ENCODE assay signal across 8 cellular contexts in genomic region chr9:133335924-133336811, GRCh38. TPM values are rescaled to one million over a fixed set of nuclear protein-coding genes. Genes with fewer than 3 reads are reported as not detected.
DNase-seq lines count a peak whose midpoint lies in the region; TF ChIP-seq lines count a peak whose summit lies in the region.

SURF6 (minus strand) TSS chr9:133336188; CDS start chr9:133336132, 56 bp downstream.

- H3K9me3 ChIP-seq in SJSA1 (replicated peaks), result no peaks in the 10 kb centered on the region
- no peaks in the 10 kb centered on the region for H3K9me3 ChIP-seq in neural progenitor cell (ENCODE audit: low read depth)
- H3K9me3 ChIP-seq in stomach, result no peaks in the 10 kb centered on the region

- WGBS in stomach, 5 donors, result 3 to 11% (median 4%) methylated on average over 26 to 70 of the region's 70 CpGs

- peaks cover 15% of the 10 kb centered on the region for H3K4me1 ChIP-seq in SJSA1 (replicated peaks)
- H3K4me1 ChIP-seq in neural progenitor cell, result peaks cover 10% of the 10 kb centered on the region
- peaks cover 21 to 51% (median 33%) of the 10 kb centered on the region in 4 donors for H3K4me1 ChIP-seq in stomach

- H3K27ac ChIP-seq in SJSA1 (peak within 1 kb of the TSS; percentile 15), neural progenitor cell (peak within 1 kb of the TSS; percentile 38), stomach (peak within 1 kb of the TSS; percentile 72 to 81 (median 78))

- peak within 1 kb of the TSS; percentile 48 for H2AFZ ChIP-seq in neural progenitor cell (replicated peaks)

- H3K36me3 ChIP-seq in SJSA1, result peaks cover 63% of the 10 kb centered on the region
- H3K36me3 ChIP-seq in neural progenitor cell, result no peaks in the 10 kb centered on the region
- H3K36me3 ChIP-seq in stomach, result peaks cover 54 to 64% (median 58%) of the 10 kb centered on the region in 4 donors

- no peak for TF ChIP-seq POLR2A in stomach (IDR thresholded peaks at IDR 0.05)

- peaks cover 28% of the 10 kb centered on the region for H3F3A ChIP-seq in neural progenitor cell (ENCODE audit: low read depth)

- peak within 1 kb of the TSS; percentile 99 for H3K4me3 Mint-ChIP-seq in HFFc6
- H3K4me3 Mint-ChIP-seq in neural progenitor cell, result peak within 1 kb of the TSS; percentile 98

- H3K27me3 ChIP-seq in SJSA1 (replicated peaks) (no peaks in the 10 kb centered on the region), neural progenitor cell (no peaks in the 10 kb centered on the region), stomach (no peaks in the 10 kb centered on the region)

- peak within 1 kb of the TSS; percentile 73 for H3K4me2 ChIP-seq in neural progenitor cell

- peaks cover 21% of the 10 kb centered on the region for H3K79me2 ChIP-seq in neural progenitor cell (ENCODE audit: low read depth)

- peak within 1 kb of the TSS; percentile 79 for H3K9ac ChIP-seq in neural progenitor cell

- H3K36me3 Mint-ChIP-seq in HFFc6 (ENCODE audit: low read depth) (peaks cover 27% of the 10 kb centered on the region), neural progenitor cell (peaks cover 37% of the 10 kb centered on the region)

- H3K27me3 Mint-ChIP-seq in HFFc6 (ENCODE audit: insufficient read depth) (peaks cover 4% of the 10 kb centered on the region; the same call in 1 of the 2 replicates), neural progenitor cell (ENCODE audit: insufficient read depth, low read depth) (peaks cover 6% of the 10 kb centered on the region)

- TF ChIP-seq EP300 in stomach (IDR thresholded peaks at IDR 0.05), result no peak

- H3K4me3 ChIP-seq in SJSA1 (peak within 1 kb of the TSS; percentile 74), foreskin fibroblast (ENCODE audit: low read depth in 1 of 2, low read length in 2 of 2) (peak within 1 kb of the TSS; percentile 91 to 93), neural progenitor cell (peak within 1 kb of the TSS; percentile 92), stomach (peak within 1 kb of the TSS; percentile 67 to 94 (median 83))

- no peak for TF ChIP-seq CTCF in HFFc6 (IDR thresholded peaks at IDR 0.05)
- TF ChIP-seq CTCF in foreskin fibroblast (IDR thresholded peaks at IDR 0.05; ENCODE audit: low read depth, low read length), result no peak
- TF ChIP-seq CTCF in neural progenitor cell (IDR thresholded peaks at IDR 0.05), result no peak
- no peak for TF ChIP-seq CTCF in stomach (IDR thresholded peaks at IDR 0.05)

- intact Hi-C loops in stomach (cut with DNase I; ENCODE audit: low total_unique reads), result no loop called here

- DNase-seq in GM04503 (ENCODE audit: low read depth) (peak; percentile 48), HFFc6 (peak; percentile 82), NAMALWA (ENCODE audit: low spot score) (peak; percentile 94), SJSA1 (ENCODE audit: low read depth in 1 of 2, low spot score in 2 of 2) (peak; percentile 70 to 79), foreskin fibroblast (peak; percentile 91 to 98), neural progenitor cell (ENCODE audit: low spot score) (peak; percentile 97), stomach (peak; percentile 93)
- DNase-seq in activated gamma-delta T cell treated with anti-CD3 and anti-CD28 coated beads, Interleukin-2, amount 50 U/mL, for 16 hours (ENCODE audit: low read depth), result peak; percentile 89

- H3K4me1 Mint-ChIP-seq in HFFc6 (ENCODE audit: low read depth) (peaks cover 7% of the 10 kb centered on the region), neural progenitor cell (peaks cover 12% of the 10 kb centered on the region)

- H3K9me3 Mint-ChIP-seq in HFFc6 (no peaks in the 10 kb centered on the region), neural progenitor cell (no peaks in the 10 kb centered on the region)

- H4K20me1 ChIP-seq in neural progenitor cell (ENCODE audit: low read depth), result peaks cover 26% of the 10 kb centered on the region

- H3K27ac Mint-ChIP-seq in HFFc6 (peak within 1 kb of the TSS; percentile 92), neural progenitor cell (peak within 1 kb of the TSS; percentile 86)

RNA-seq across cellular contexts. Expression of gene SURF6, which starts in this region (rescaled TPM):
- total RNA-seq in HFFc6 (2021; fragmentation: NEBNext Ultra II Directional; extraction: Animal tissue kit (Norgen Biotek cat#: 25700)), result 10 to 100 TPM; 11.2 to 19.3 (median 13.5) TPM
- total RNA-seq in SJSA1 (2014; rRNA removed; shearing (Covaris generic)), result 15.5 and 29.0 TPM in 2 replicates
- 13.2 and 32.9 TPM in 2 replicates for total RNA-seq in neural progenitor cell (ENCODE audit: low replicate concordance)
- 100 to 1,000 TPM in 1 of 5 donors, 10 to 100 TPM in 3, 1 to 10 TPM in 1; 2.9 to 138 (median 20.1) TPM for total RNA-seq in stomach
- polyA plus RNA-seq in stomach, result 10 to 100 TPM; 13.0 to 14.8 (median 13.4) TPM

Comparison
In these comparisons a context has a peak if more than half of its experiments do, and no peak if none do; other contexts are left out.
1. Peak in every context shown above with its lines: DNase-seq, H3K4me3 ChIP-seq and H3K27ac ChIP-seq.
2. H3K27ac ChIP-seq: peak in every context shown above with its lines; median percentile 78 in stomach; 38 in neural progenitor cell; 15 in SJSA1.